ENCODE assay signal across 2 cellular contexts in the genomic region with DNA sequence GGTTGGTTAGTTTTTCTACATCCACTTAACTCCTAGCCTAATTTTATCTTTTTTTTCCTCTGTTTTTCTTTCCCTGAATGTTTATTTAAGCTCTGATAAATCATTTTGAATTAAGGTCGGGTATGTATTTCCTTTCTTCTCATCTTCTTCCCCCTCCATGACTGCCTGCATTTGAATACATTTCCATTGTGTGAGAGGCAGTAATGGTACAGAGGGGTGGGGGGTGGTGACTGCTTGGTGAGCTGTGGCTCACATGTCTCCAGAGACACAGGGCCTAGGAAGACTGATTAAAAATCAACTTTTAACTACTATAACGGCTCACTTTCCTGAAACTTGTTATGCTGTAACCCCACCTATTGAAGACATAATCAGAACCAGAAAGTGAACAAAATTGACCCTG.
TF ChIP-seq lines count a peak whose summit lies in the region.

No MANE protein-coding gene starts in this region.

TF ChIP-seq in WTC11, 78 proteins besides CTCF, POLR2A, EP300 and RAD21:
- TF ChIP-seq NFE2L1 (CRISPR knock-in tag; IDR thresholded peaks at IDR 0.05): no peak
- no peak for TF ChIP-seq MXD4 (CRISPR knock-in tag; IDR thresholded peaks at IDR 0.05; ENCODE audit: borderline replicate concordance)
- no peak for TF ChIP-seq ZNF425 (CRISPR knock-in tag; conservative IDR thresholded peaks at IDR 0.05)
- TF ChIP-seq, protein P1, sequence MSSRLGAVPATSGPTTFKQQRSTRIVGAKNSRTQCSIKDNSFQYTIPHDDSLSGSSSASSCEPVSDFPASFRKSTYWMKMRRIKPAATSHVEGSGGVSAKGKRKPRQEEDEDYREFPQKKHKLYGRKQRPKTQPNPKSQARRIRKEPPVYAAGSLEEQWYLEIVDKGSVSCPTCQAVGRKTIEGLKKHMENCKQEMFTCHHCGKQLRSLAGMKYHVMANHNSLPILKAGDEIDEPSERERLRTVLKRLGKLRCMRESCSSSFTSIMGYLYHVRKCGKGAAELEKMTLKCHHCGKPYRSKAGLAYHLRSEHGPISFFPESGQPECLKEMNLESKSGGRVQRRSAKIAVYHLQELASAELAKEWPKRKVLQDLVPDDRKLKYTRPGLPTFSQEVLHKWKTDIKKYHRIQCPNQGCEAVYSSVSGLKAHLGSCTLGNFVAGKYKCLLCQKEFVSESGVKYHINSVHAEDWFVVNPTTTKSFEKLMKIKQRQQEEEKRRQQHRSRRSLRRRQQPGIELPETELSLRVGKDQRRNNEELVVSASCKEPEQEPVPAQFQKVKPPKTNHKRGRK (CRISPR knock-in tag; IDR thresholded peaks at IDR 0.05; ENCODE audit: borderline replicate concordance): no peak
- no peak for TF ChIP-seq CREM (CRISPR knock-in tag; IDR thresholded peaks at IDR 0.05)
- no peak for TF ChIP-seq GRHL2 (CRISPR knock-in tag; IDR thresholded peaks at IDR 0.05; ENCODE audit: insufficient replicate concordance, severe bottlenecking)

TF ChIP-seq in HepG2, 621 proteins besides CTCF, POLR2A, EP300 and RAD21:
- TF ChIP-seq ZNF704 (CRISPR knock-in tag; IDR thresholded peaks at IDR 0.05; ENCODE audit: borderline replicate concordance) (no peak), ZNF761 (CRISPR knock-in tag; conservative IDR thresholded peaks at IDR 0.05) (no peak)
TF ChIP-seq in HepG2: peak in this region for 0.
